Comparison of ENCODE assay signal across 26 cellular contexts in the genomic region with DNA sequence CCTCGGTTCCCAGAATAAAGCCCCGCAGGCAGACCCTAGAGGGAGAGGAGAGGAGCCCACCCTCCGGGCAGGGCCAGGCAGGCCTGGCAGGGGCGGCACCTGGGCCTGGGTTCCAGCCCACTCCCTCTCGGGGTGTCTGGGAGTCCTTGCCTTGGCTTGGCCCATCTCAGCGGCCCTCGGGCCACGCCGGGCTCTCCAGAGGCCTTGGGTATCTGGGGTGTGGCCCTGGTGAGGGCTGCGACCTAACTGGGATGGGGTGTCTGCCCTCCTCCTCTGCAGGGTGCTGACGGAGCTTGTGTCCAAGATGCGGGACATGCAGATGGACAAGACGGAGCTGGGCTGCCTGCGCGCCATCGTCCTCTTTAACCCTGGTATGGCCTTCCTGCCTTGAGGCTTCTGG.
DNase-seq lines count a peak whose midpoint lies in the region; ATAC-seq and TF ChIP-seq lines count a peak whose summit lies in the region.
"Had no signal": no experiment of that assay in that cellular context is flagged by ENCODE, and none has a peak within 500 bp of the region (broad histone marks: within the 10 kb centered on the region; RNA-seq: fewer than 3 reads in every experiment).

No MANE protein-coding gene starts in this region.

- H3K27me3 Mint-ChIP-seq in activated naive CD8-positive, alpha-beta T cell treated with anti-CD3 and anti-CD28 coated beads for 36 hours = no peaks in the 10 kb centered on the region
- H3K27me3 Mint-ChIP-seq: activated naive CD4-positive, alpha-beta T cell treated with anti-CD3 and anti-CD28 coated beads, Interleukin-2, amount 10 ng/mL, durations not matched to agents 7 days and 5 days; effector memory CD8-positive, alpha-beta T cell; T-cell had no signal

- DNase-seq in RWPE2 (ENCODE audit: low spot score) = no peak
- DNase-seq in esophagus muscularis mucosa (ENCODE audit: extremely low spot score) = no peak
- no peak for DNase-seq in psoas muscle
- DNase-seq in tibial artery = no peak
- DNase-seq in activated naive CD8-positive, alpha-beta T cell treated with anti-CD3 and anti-CD28 coated beads for 36 hours = no peak
- DNase-seq in T-helper 1 cell = no peak
- DNase-seq: activated CD4-positive, CD25-positive, alpha-beta regulatory T cell; activated CD8-positive, alpha-beta memory T cell treated with anti-CD3 and anti-CD28 coated beads, Interleukin-2, amount 50 U/mL, for 48 hours; activated naive CD4-positive, alpha-beta T cell treated with anti-CD3 and anti-CD28 coated beads, Interleukin-2, amount 10 ng/mL, durations not matched to agents 7 days and 5 days; amygdala; DMS153; effector memory CD8-positive, alpha-beta T cell; erythroblast; foreskin melanocyte; immature natural killer cell; natural killer cell; NCI-H1105 treated with DMSO at 0.1 percent for 48 hours; NCI-H2029 treated with DMSO at 0.1 percent for 48 hours; NCI-H69; stimulated activated CD4-positive, alpha-beta T cell treated with anti-CD3 and anti-CD28 coated beads, Interleukin-12 subunit alpha, Interleukin-12 subunit beta, amount 100 ng/mL, for 4 hours; stimulated activated CD4-positive, alpha-beta T cell treated with anti-CD3 and anti-CD28 coated beads, Interleukin-4, amount 100 ng/mL, for 1 hour; T-cell had no signal

- H3K27me3 ChIP-seq in RWPE2 (ENCODE audit: insufficient read depth, poor library complexity, severe bottlenecking) = no peaks in the 10 kb centered on the region
- no peaks in the 10 kb centered on the region for H3K27me3 ChIP-seq in esophagus muscularis mucosa
- no peaks in the 10 kb centered on the region for H3K27me3 ChIP-seq in psoas muscle (ENCODE audit: insufficient read depth in 3 of 3, low read length in 2 of 3)
- no peaks in the 10 kb centered on the region for H3K27me3 ChIP-seq in tibial artery
- H3K27me3 ChIP-seq: breast epithelium, right atrium auricular region had no signal

- peak overlapping the region; percentile 51 for H3K27ac ChIP-seq in RWPE2 (ENCODE audit: poor library complexity, severe bottlenecking)
- H3K27ac ChIP-seq in esophagus muscularis mucosa (replicated peaks in 1 of 4) = peak overlapping the region; percentile 89 to 90 (median 90)
- peak overlapping the region; percentile 87 for H3K27ac ChIP-seq in psoas muscle
- peak overlapping the region; percentile 71 to 86 for H3K27ac ChIP-seq in tibial artery

- H3K4me3 Mint-ChIP-seq in activated naive CD8-positive, alpha-beta T cell treated with anti-CD3 and anti-CD28 coated beads for 36 hours = no peak overlapping the region
- H3K4me3 Mint-ChIP-seq: activated naive CD4-positive, alpha-beta T cell treated with anti-CD3 and anti-CD28 coated beads, Interleukin-2, amount 10 ng/mL, durations not matched to agents 7 days and 5 days; effector memory CD8-positive, alpha-beta T cell; immature natural killer cell; natural killer cell; T-cell had no signal

- H3K9me3 ChIP-seq in RWPE2 (ENCODE audit: severe bottlenecking) (no peaks in the 10 kb centered on the region), esophagus muscularis mucosa (no peaks in the 10 kb centered on the region), psoas muscle (no peaks in the 10 kb centered on the region), tibial artery (no peaks in the 10 kb centered on the region)
- H3K9me3 ChIP-seq: breast epithelium, right atrium auricular region had no signal

- TF ChIP-seq POLR2A in esophagus muscularis mucosa (IDR thresholded peaks at IDR 0.05; ENCODE audit: low read depth) = no peak

- no peaks in the 10 kb centered on the region for H3K4me1 Mint-ChIP-seq in activated naive CD8-positive, alpha-beta T cell treated with anti-CD3 and anti-CD28 coated beads for 36 hours
- H3K4me1 Mint-ChIP-seq: activated naive CD4-positive, alpha-beta T cell treated with anti-CD3 and anti-CD28 coated beads, Interleukin-2, amount 10 ng/mL, durations not matched to agents 7 days and 5 days; T-cell had no signal

- H3K4me3 ChIP-seq in RWPE2 (ENCODE audit: severe bottlenecking) (no peak overlapping the region), esophagus muscularis mucosa (no peak overlapping the region), psoas muscle (no peak overlapping the region), tibial artery (no peak overlapping the region)
- H3K4me3 ChIP-seq: breast epithelium, right atrium auricular region had no signal

- peaks cover 39% of the 10 kb centered on the region for H3K36me3 ChIP-seq in RWPE2 (ENCODE audit: low read depth)
- peaks cover 16 to 63% (median 51%) of the 10 kb centered on the region in 4 donors for H3K36me3 ChIP-seq in esophagus muscularis mucosa
- H3K36me3 ChIP-seq in psoas muscle (ENCODE audit: insufficient read depth in 1 of 2, low read depth in 1 of 2) = peaks cover 0 to 65% of the 10 kb centered on the region in 2 donors
- H3K36me3 ChIP-seq in tibial artery = peaks cover 16 to 64% (median 50%) of the 10 kb centered on the region in 3 donors
- H3K36me3 ChIP-seq: breast epithelium had no signal

- intact Hi-C loops in esophagus muscularis mucosa (cut with DNase I) = no loop called here
- intact Hi-C loops in psoas muscle (cut with DNase I) = loop anchor here (5.0 to 10.0 kb wide), 2 partner anchors 99 to 167 kb away; no protein-coding TSS in a partner anchor
- intact Hi-C loops in tibial artery (cut with DNase I; ENCODE audit: low total_unique reads) = loop anchor here (5.0 kb wide), 1 partner anchor 104 kb away; a partner anchor contains a TSS

- TF ChIP-seq EP300 in esophagus muscularis mucosa (IDR thresholded peaks at IDR 0.05) = no peak

- ATAC-seq in RWPE2 (ENCODE audit: low read depth) = no peak
- ATAC-seq in psoas muscle = no peak
- no peak for ATAC-seq in GM18870 (IDR thresholded peaks at IDR 0.05; ENCODE audit: unreplicated experiment)
- ATAC-seq: effector memory CD8-positive, alpha-beta T cell; natural killer cell; Panc1; T-cell had no signal

- peaks cover 17% of the 10 kb centered on the region for H3K4me1 ChIP-seq in RWPE2 (ENCODE audit: insufficient read depth, poor library complexity, severe bottlenecking)
- peaks cover 58 to 64% (median 62%) of the 10 kb centered on the region in 4 donors for H3K4me1 ChIP-seq in esophagus muscularis mucosa
- peaks cover 64% of the 10 kb centered on the region for H3K4me1 ChIP-seq in psoas muscle
- peaks cover 13 to 56% (median 45%) of the 10 kb centered on the region in 4 donors for H3K4me1 ChIP-seq in tibial artery

- TF ChIP-seq CTCF in RWPE2 (IDR thresholded peaks at IDR 0.05; ENCODE audit: poor library complexity, severe bottlenecking) (no peak), esophagus muscularis mucosa (IDR thresholded peaks at IDR 0.05) (no peak), psoas muscle (IDR thresholded peaks at IDR 0.05) (no peak), tibial artery (IDR thresholded peaks at IDR 0.05) (no peak)

- 57% methylated on average over 6 of the region's 16 CpGs for WGBS in esophagus muscularis mucosa
- 49 to 72% (median 70%) methylated on average over 15 to 16 of the region's 16 CpGs for WGBS in psoas muscle, 3 donors

- H3K36me3 Mint-ChIP-seq in activated naive CD8-positive, alpha-beta T cell treated with anti-CD3 and anti-CD28 coated beads for 36 hours = no peaks in the 10 kb centered on the region
- H3K36me3 Mint-ChIP-seq: activated naive CD4-positive, alpha-beta T cell treated with anti-CD3 and anti-CD28 coated beads, Interleukin-2, amount 10 ng/mL, durations not matched to agents 7 days and 5 days; natural killer cell had no signal

- H3K9me3 Mint-ChIP-seq in activated naive CD8-positive, alpha-beta T cell treated with anti-CD3 and anti-CD28 coated beads for 36 hours = no peaks in the 10 kb centered on the region
- H3K9me3 Mint-ChIP-seq: activated naive CD4-positive, alpha-beta T cell treated with anti-CD3 and anti-CD28 coated beads, Interleukin-2, amount 10 ng/mL, durations not matched to agents 7 days and 5 days; effector memory CD8-positive, alpha-beta T cell; immature natural killer cell; natural killer cell; T-cell had no signal

- no peak overlapping the region for H3K27ac Mint-ChIP-seq in activated naive CD8-positive, alpha-beta T cell treated with anti-CD3 and anti-CD28 coated beads for 36 hours
- H3K27ac Mint-ChIP-seq: activated naive CD4-positive, alpha-beta T cell treated with anti-CD3 and anti-CD28 coated beads, Interleukin-2, amount 10 ng/mL, durations not matched to agents 7 days and 5 days; effector memory CD8-positive, alpha-beta T cell; immature natural killer cell; natural killer cell; T-cell had no signal
